1 cellular context compared by ENCODE assay signal in genomic region chr1:101257500-101258325, GRCh38.
TF ChIP-seq lines count a peak whose summit lies in the region.

No MANE protein-coding gene starts in this region.

TF ChIP-seq in K562, 482 proteins besides CTCF, POLR2A, EP300 and RAD21 (continued from another document and continues in another):
- TF ChIP-seq TCF3 (CRISPR knock-in tag; IDR thresholded peaks at IDR 0.05) (peak; percentile 80), BRF2 (IDR thresholded peaks at IDR 0.05; ENCODE audit: borderline replicate concordance, insufficient read depth, insufficient read length) (no peak), NR4A1 (CRISPR knock-in tag; IDR thresholded peaks at IDR 0.05) (no peak), NR4A1 (tag; IDR thresholded peaks at IDR 0.05) (no peak), ZNF584 (CRISPR knock-in tag; IDR thresholded peaks at IDR 0.05; ENCODE audit: low read depth) (no peak), CBX5 (IDR thresholded peaks at IDR 0.05; ENCODE audit: borderline replicate concordance, low read depth) (no peak), ZNF197 (CRISPR knock-in tag; IDR thresholded peaks at IDR 0.05; ENCODE audit: low read depth) (no peak), BDP1 (IDR thresholded peaks at IDR 0.05; ENCODE audit: insufficient read depth, insufficient read length) (no peak), ZNF609 (CRISPR knock-in tag; IDR thresholded peaks at IDR 0.05; ENCODE audit: borderline replicate concordance) (no peak), ZNF408 (CRISPR knock-in tag; IDR thresholded peaks at IDR 0.05; ENCODE audit: low read depth) (no peak), ZNF592 (IDR thresholded peaks at IDR 0.05) (no peak), KDM4B (IDR thresholded peaks at IDR 0.05; ENCODE audit: borderline replicate concordance in 2 of 2, low read depth in 1 of 2) (no peak), ZNF143 (CRISPR knock-in tag; IDR thresholded peaks at IDR 0.05) (no peak), NFE2 (IDR thresholded peaks at IDR 0.05; ENCODE audit: low read depth) (0 out of 2 replicates have a peak, but pooled peaks have one; percentile 39), ARHGAP35 (IDR thresholded peaks at IDR 0.05; ENCODE audit: partially characterized antibody) (no peak), ZFP30 (CRISPR knock-in tag; IDR thresholded peaks at IDR 0.05; ENCODE audit: borderline replicate concordance) (no peak), NFIX (CRISPR knock-in tag; IDR thresholded peaks at IDR 0.05; ENCODE audit: low read depth) (no peak), ELK1 (CRISPR knock-in tag; IDR thresholded peaks at IDR 0.05) (no peak), ZFPM2 (CRISPR knock-in tag; IDR thresholded peaks at IDR 0.05) (no peak), NONO (IDR thresholded peaks at IDR 0.05; ENCODE audit: low read depth in 2 of 2, low read length in 1 of 2) (no peak), JUNB (CRISPR knock-in tag; conservative IDR thresholded peaks at IDR 0.05) (no peak), SRSF7 (optimal IDR thresholded peaks at IDR 0.05; ENCODE audit: low read depth, low read length) (no peak), MECOM (CRISPR knock-in tag; IDR thresholded peaks at IDR 0.05) (no peak), FOXA3 (CRISPR knock-in tag; conservative IDR thresholded peaks at IDR 0.05 in 1 of 2, IDR thresholded peaks at IDR 0.05 in 1 of 2) (no peak), CHD2 (IDR thresholded peaks at IDR 0.05; ENCODE audit: low read depth, low read length) (no peak), ZNF780A (CRISPR knock-in tag; IDR thresholded peaks at IDR 0.05) (no peak), HES1 (IDR thresholded peaks at IDR 0.05; ENCODE audit: low read depth) (no peak), CBX8 (IDR thresholded peaks at IDR 0.05; ENCODE audit: borderline replicate concordance, extremely low read depth, low read depth, low read length, poor library complexity, severe bottlenecking) (no peak), USF2 (CRISPR knock-in tag; IDR thresholded peaks at IDR 0.05) (no peak), BRCA1 (IDR thresholded peaks at IDR 0.05) (no peak), BRCA1 (CRISPR knock-in tag; IDR thresholded peaks at IDR 0.05) (no peak), POLR2H (tag; IDR thresholded peaks at IDR 0.05; ENCODE audit: low read depth) (no peak), FOXJ2 (tag; IDR thresholded peaks at IDR 0.05) (no peak), MXI1 (IDR thresholded peaks at IDR 0.05; ENCODE audit: low read depth, low read length) (no peak), ZKSCAN3 (CRISPR knock-in tag; IDR thresholded peaks at IDR 0.05) (no peak), SMARCC2 (IDR thresholded peaks at IDR 0.05; ENCODE audit: low read depth) (no peak), PURB (CRISPR knock-in tag; IDR thresholded peaks at IDR 0.05; ENCODE audit: low read depth) (no peak), ETV1 (tag; conservative IDR thresholded peaks at IDR 0.05; ENCODE audit: low read depth) (no peak), ZNF589 (CRISPR knock-in tag; IDR thresholded peaks at IDR 0.05; ENCODE audit: low read depth) (no peak), RBM39 (optimal IDR thresholded peaks at IDR 0.05; ENCODE audit: low read depth, low read length) (no peak), CREBBP (IDR thresholded peaks at IDR 0.05; ENCODE audit: low read depth, low read length) (no peak), DMBX1 (CRISPR knock-in tag; IDR thresholded peaks at IDR 0.05; ENCODE audit: borderline replicate concordance) (no peak), ZNF79 (CRISPR knock-in tag; IDR thresholded peaks at IDR 0.05; ENCODE audit: low read depth) (no peak), TAF15 (IDR thresholded peaks at IDR 0.05; ENCODE audit: low read depth, low read length) (no peak), HCFC1 (IDR thresholded peaks at IDR 0.05; ENCODE audit: low read depth, low read length) (no peak), RFX1 (IDR thresholded peaks at IDR 0.05) (no peak), TAF1 (IDR thresholded peaks at IDR 0.05; ENCODE audit: control insufficient read depth, extremely low read depth, insufficient read depth, low read length, severe bottlenecking) (no peak)
- TF ChIP-seq, protein P1, sequence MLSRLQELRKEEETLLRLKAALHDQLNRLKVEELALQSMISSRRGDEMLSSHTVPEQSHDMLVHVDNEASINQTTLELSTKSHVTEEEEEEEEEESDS (CRISPR knock-in tag; IDR thresholded peaks at IDR 0.05): no peak
- TF ChIP-seq, protein P2, sequence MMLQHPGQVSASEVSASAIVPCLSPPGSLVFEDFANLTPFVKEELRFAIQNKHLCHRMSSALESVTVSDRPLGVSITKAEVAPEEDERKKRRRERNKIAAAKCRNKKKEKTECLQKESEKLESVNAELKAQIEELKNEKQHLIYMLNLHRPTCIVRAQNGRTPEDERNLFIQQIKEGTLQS (IDR thresholded peaks at IDR 0.05): no peak
- TF ChIP-seq, protein P2 (CRISPR knock-in tag; conservative IDR thresholded peaks at IDR 0.05): no peak
- TF ChIP-seq, protein P3, sequence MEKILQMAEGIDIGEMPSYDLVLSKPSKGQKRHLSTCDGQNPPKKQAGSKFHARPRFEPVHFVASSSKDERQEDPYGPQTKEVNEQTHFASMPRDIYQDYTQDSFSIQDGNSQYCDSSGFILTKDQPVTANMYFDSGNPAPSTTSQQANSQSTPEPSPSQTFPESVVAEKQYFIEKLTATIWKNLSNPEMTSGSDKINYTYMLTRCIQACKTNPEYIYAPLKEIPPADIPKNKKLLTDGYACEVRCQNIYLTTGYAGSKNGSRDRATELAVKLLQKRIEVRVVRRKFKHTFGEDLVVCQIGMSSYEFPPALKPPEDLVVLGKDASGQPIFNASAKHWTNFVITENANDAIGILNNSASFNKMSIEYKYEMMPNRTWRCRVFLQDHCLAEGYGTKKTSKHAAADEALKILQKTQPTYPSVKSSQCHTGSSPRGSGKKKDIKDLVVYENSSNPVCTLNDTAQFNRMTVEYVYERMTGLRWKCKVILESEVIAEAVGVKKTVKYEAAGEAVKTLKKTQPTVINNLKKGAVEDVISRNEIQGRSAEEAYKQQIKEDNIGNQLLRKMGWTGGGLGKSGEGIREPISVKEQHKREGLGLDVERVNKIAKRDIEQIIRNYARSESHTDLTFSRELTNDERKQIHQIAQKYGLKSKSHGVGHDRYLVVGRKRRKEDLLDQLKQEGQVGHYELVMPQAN (IDR thresholded peaks at IDR 0.05; ENCODE audit: borderline replicate concordance): no peak
- TF ChIP-seq, protein P4, sequence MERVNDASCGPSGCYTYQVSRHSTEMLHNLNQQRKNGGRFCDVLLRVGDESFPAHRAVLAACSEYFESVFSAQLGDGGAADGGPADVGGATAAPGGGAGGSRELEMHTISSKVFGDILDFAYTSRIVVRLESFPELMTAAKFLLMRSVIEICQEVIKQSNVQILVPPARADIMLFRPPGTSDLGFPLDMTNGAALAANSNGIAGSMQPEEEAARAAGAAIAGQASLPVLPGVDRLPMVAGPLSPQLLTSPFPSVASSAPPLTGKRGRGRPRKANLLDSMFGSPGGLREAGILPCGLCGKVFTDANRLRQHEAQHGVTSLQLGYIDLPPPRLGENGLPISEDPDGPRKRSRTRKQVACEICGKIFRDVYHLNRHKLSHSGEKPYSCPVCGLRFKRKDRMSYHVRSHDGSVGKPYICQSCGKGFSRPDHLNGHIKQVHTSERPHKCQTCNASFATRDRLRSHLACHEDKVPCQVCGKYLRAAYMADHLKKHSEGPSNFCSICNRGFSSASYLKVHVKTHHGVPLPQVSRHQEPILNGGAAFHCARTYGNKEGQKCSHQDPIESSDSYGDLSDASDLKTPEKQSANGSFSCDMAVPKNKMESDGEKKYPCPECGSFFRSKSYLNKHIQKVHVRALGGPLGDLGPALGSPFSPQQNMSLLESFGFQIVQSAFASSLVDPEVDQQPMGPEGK (CRISPR knock-in tag; IDR thresholded peaks at IDR 0.05; ENCODE audit: borderline replicate concordance): no peak
